ENCODE assay signal across 16 cellular contexts in the genomic region with DNA sequence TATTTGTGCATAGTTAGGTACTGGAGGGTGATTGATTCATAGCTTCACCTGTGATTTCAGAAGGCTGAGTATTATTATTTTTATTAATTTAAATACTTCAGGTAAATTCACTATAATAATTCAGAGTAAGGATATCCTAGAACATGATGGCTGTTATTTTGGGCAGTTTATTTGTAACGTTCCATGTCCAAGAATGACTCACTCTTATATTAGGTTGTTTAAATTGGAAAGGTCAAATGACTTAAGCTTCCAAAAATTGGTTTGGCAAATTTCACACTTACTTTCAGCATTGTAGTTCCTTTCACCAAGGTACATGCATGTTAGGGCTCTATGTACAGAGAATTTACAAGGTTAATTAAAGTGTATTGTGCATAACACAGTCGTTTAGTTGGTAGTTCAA.
A peak's percentile ranks its signal among the peaks of the same experiment; 100 is the strongest.
DNase-seq lines count a peak whose midpoint lies in the region; ATAC-seq and TF ChIP-seq lines count a peak whose summit lies in the region.
"Had no signal": no experiment of that assay in that cellular context is flagged by ENCODE, and none has a peak within 500 bp of the region (broad histone marks: within the 10 kb centered on the region; RNA-seq: fewer than 3 reads in every experiment).

No MANE protein-coding gene starts in this region.

- H3K9ac ChIP-seq in GM23248, result no peak overlapping the region

- in situ Hi-C loops in GM23248 (cut with MboI) (no loop called here), astrocyte of the cerebellum (cut with HindIII; ENCODE audit: low sequenced_read_pairs) (no loop called here)

- H3K4me3 ChIP-seq in GM23248 (no peak overlapping the region), astrocyte of the cerebellum (ENCODE audit: low read depth, low read length) (no peak overlapping the region), skeletal muscle cell (ENCODE audit: low read depth, low read length) (no peak overlapping the region)

- no peak overlapping the region for H3K4me2 ChIP-seq in GM23248 (ENCODE audit: unreplicated experiment)

- whole genome bisulfite sequencing in GM23248 (ENCODE audit: low coverage in 1 of 2, low lambda C conversion rate in 2 of 2, missing lambda C conversion rate in 2 of 2), 2 experiments, result 0 to 1% methylated on average over 2 of the region's 2 CpGs

- no peak overlapping the region for H3K27ac ChIP-seq in GM23248
- H3K27ac ChIP-seq: HL-60 had no signal

- H3K27me3 ChIP-seq in GM23248 (replicated peaks; ENCODE audit: insufficient read depth), result no peaks in the 10 kb centered on the region

- DNase-seq in GM23248 (peak; percentile 27), astrocyte of the cerebellum (ENCODE audit: low read depth) (peak; percentile 37), fibroblast of peridontal ligament (ENCODE audit: extremely low read depth) (peak; percentile 29), skeletal muscle cell (ENCODE audit: low read depth) (peak; percentile 17)
- DNase-seq in NK-92 treated with Interleukin-12 subunit alpha and Interleukin-12 subunit beta, amount 100 ng/mL, for 24 hours (lab: John Stamatoyannopoulos, UW), result no peak
- DNase-seq: AML-193, Caco-2, KBM-7, NCI-H1105, NCI-H187, NCI-H510A, NCI-H82 had no signal

- H3K9me3 ChIP-seq in GM23248 (ENCODE audit: low read depth), result no peaks in the 10 kb centered on the region
- H3K9me3 ChIP-seq: Caco-2 had no signal

- no peak overlapping the region for H2AFZ ChIP-seq in GM23248

- peaks cover 7% of the 10 kb centered on the region; the same call in 1 of the 2 replicates for H3K4me1 ChIP-seq in GM23248 (ENCODE audit: insufficient read depth)
- H3K4me1 ChIP-seq: Caco-2 had no signal

- H3K9me2 ChIP-seq in GM23248 (ENCODE audit: insufficient read depth), result no peaks in the 10 kb centered on the region

- H3F3A ChIP-seq in GM23248 (ENCODE audit: insufficient read depth), result no peaks in the 10 kb centered on the region

- TF ChIP-seq CTCF in astrocyte of the cerebellum (IDR thresholded peaks at IDR 0.05; ENCODE audit: low read depth, low read length, missing control alignments), result no peak

- no peak for ATAC-seq in GM18873 (IDR thresholded peaks at IDR 0.05; ENCODE audit: low FRiP score, unreplicated experiment)
- no peak for ATAC-seq in HG02938 (IDR thresholded peaks at IDR 0.05; ENCODE audit: unreplicated experiment)
- no peak for ATAC-seq in GM19452 (IDR thresholded peaks at IDR 0.05; ENCODE audit: unreplicated experiment)

- H4K20me1 ChIP-seq in GM23248 (ENCODE audit: insufficient read depth), result no peaks in the 10 kb centered on the region

- no peaks in the 10 kb centered on the region for H3K36me3 ChIP-seq in GM23248 (ENCODE audit: low read depth)

- H3K79me2 ChIP-seq in GM23248 (ENCODE audit: insufficient read depth), result no peaks in the 10 kb centered on the region
